Comparison of ENCODE assay signal across 18 cellular contexts in genomic region chr9:20593551-20593950, GRCh38. TPM values are rescaled to one million over a fixed set of nuclear protein-coding genes. Genes with fewer than 3 reads are reported as not detected.
DNase-seq lines count a peak whose midpoint lies in the region; FAIRE-seq and TF ChIP-seq lines count a peak whose summit lies in the region.
"Had no signal": no experiment of that assay in that cellular context is flagged by ENCODE, and none has a peak within 500 bp of the region (broad histone marks: within the 10 kb centered on the region; RNA-seq: fewer than 3 reads in every experiment).

No MANE protein-coding gene starts in this region.

- H3K9me1 ChIP-seq in keratinocyte (ENCODE audit: control insufficient read depth, extremely low read depth, insufficient read depth, low read length) = no peaks in the 10 kb centered on the region

- dilution Hi-C loops in keratinocyte (cut with MboI; ENCODE audit: extremely low pct_ligation_motif_present, low sequenced_read_pairs) = no loop called here

- H3K4me1 Mint-ChIP-seq in MCF 10A (ENCODE audit: insufficient read depth, unreplicated experiment) (no peaks in the 10 kb centered on the region), neural progenitor cell (no peaks in the 10 kb centered on the region)

- H3K9me3 ChIP-seq in breast epithelium (no peaks in the 10 kb centered on the region), keratinocyte (ENCODE audit: control insufficient read depth, low read depth, low read length) (no peaks in the 10 kb centered on the region), neural progenitor cell (ENCODE audit: low read depth) (no peaks in the 10 kb centered on the region)
- H3K9me3 ChIP-seq: gastrocnemius medialis, thyroid gland had no signal

- H3K27ac Mint-ChIP-seq in MCF 10A (ENCODE audit: low read depth, unreplicated experiment) (no peak overlapping the region), neural progenitor cell (no peak overlapping the region)
- H3K27ac Mint-ChIP-seq: natural killer cell had no signal

- FAIRE-seq in keratinocyte (lab: Jason Lieb, UNC) = peak; percentile 29
- FAIRE-seq: GM12878, small intestine had no signal

- peaks cover 10% of the 10 kb centered on the region for H3K27me3 Mint-ChIP-seq in MCF 10A (ENCODE audit: insufficient read depth, unreplicated experiment)
- peaks cover 2% of the 10 kb centered on the region for H3K27me3 Mint-ChIP-seq in neural progenitor cell (ENCODE audit: insufficient read depth, low read depth)

- peak; percentile 8 for DNase-seq in MCF 10A (ENCODE audit: unreplicated experiment)
- DNase-seq in breast epithelium (ENCODE audit: low spot score in 2 of 2) = no peak
- peak; percentile 81 for DNase-seq in brain pericyte (ENCODE audit: low read depth, low spot score)
- DNase-seq in keratinocyte (ENCODE audit: low read depth, low spot score) = no peak
- DNase-seq in activated CD8-positive, alpha-beta memory T cell treated with anti-CD3 and anti-CD28 coated beads for 24 hours = no peak
- no peak for DNase-seq in NCI-H345 treated with DMSO at 0.1 percent for 48 hours (lab: John Stamatoyannopoulos, UW; ENCODE audit: unreplicated experiment)
- DNase-seq in HUDEP-2 (lab: John Stamatoyannopoulos, UW; ENCODE audit: unreplicated experiment in 76 of 76) = no peak
- DNase-seq in neural progenitor cell (ENCODE audit: low spot score) = no peak
- DNase-seq: 8988T; activated CD4-positive, alpha-beta T cell treated with anti-CD3 and anti-CD28 coated beads, Interleukin-2, amount 50 U/mL, for 4 hours; activated gamma-delta T cell; gastrocnemius medialis; H7; natural killer cell; NCI-H510A; small intestine; thyroid gland had no signal

- intact Hi-C loops in MCF 10A (cut with micrococcal nuclease) (loop anchor here (5.0 kb wide), 1 partner anchor 411 kb away; no protein-coding TSS in a partner anchor), breast epithelium (cut with DNase I; ENCODE audit: low total_unique reads) (no loop called here)

- no TSS peak for BruUV-seq in MCF 10A (replicated peaks; lab: Mats Ljungman, UMichigan)

- H3F3A ChIP-seq in neural progenitor cell (ENCODE audit: low read depth) = no peaks in the 10 kb centered on the region

- H3K36me3 ChIP-seq in breast epithelium (no peaks in the 10 kb centered on the region), keratinocyte (ENCODE audit: control insufficient read depth in 2 of 2, extremely low read depth in 1 of 2, insufficient read depth in 2 of 2, low read length in 2 of 2) (no peaks in the 10 kb centered on the region), neural progenitor cell (no peaks in the 10 kb centered on the region)
- H3K36me3 ChIP-seq: gastrocnemius medialis, thyroid gland had no signal

- H3K79me2 ChIP-seq in keratinocyte (ENCODE audit: control insufficient read depth, insufficient read depth, low read length) = no peaks in the 10 kb centered on the region
- no peaks in the 10 kb centered on the region for H3K79me2 ChIP-seq in neural progenitor cell (ENCODE audit: low read depth)

- CTCF ChIA-PET in MCF 10A (lab: Yijun Ruan, JAX) = interaction anchor here (0.9 to 1.2 kb wide), 3 partner anchors 12 to 31 kb away, joined by 3 to 4 read pairs (median 3); no protein-coding TSS in a partner anchor

- no peaks in the 10 kb centered on the region for H3K36me3 Mint-ChIP-seq in MCF 10A (ENCODE audit: insufficient read depth, unreplicated experiment)
- H3K36me3 Mint-ChIP-seq in neural progenitor cell = peaks cover 12% of the 10 kb centered on the region
- H3K36me3 Mint-ChIP-seq: natural killer cell had no signal

- H3K4me3 ChIP-seq in breast epithelium = no peak overlapping the region
- H3K4me3 ChIP-seq in keratinocyte (ENCODE audit: control insufficient read depth in 2 of 3, extremely low read depth in 1 of 3, insufficient read depth in 2 of 3, low read depth in 1 of 3, low read length in 3 of 3) = no peak overlapping the region
- H3K4me3 ChIP-seq in neural progenitor cell = no peak overlapping the region
- H3K4me3 ChIP-seq: gastrocnemius medialis, GM12878, thyroid gland had no signal

- H2AFZ ChIP-seq in keratinocyte (ENCODE audit: control insufficient read depth, low read length) (no peak overlapping the region), neural progenitor cell (replicated peaks) (no peak overlapping the region)

- H4K20me1 ChIP-seq in keratinocyte (ENCODE audit: control insufficient read depth, extremely low read depth, insufficient read depth, low read length) = no peaks in the 10 kb centered on the region
- no peaks in the 10 kb centered on the region for H4K20me1 ChIP-seq in neural progenitor cell (ENCODE audit: low read depth)

- no peak overlapping the region for H3K27ac ChIP-seq in breast epithelium
- H3K27ac ChIP-seq in keratinocyte (ENCODE audit: control insufficient read depth, insufficient read depth, low read length) = no peak overlapping the region
- no peak overlapping the region for H3K27ac ChIP-seq in neural progenitor cell
- H3K27ac ChIP-seq: gastrocnemius medialis had no signal

- H3K4me1 ChIP-seq in breast epithelium = no peaks in the 10 kb centered on the region
- peaks cover 17% of the 10 kb centered on the region for H3K4me1 ChIP-seq in keratinocyte (ENCODE audit: control insufficient read depth, extremely low read depth, insufficient read depth, low read length)
- no peaks in the 10 kb centered on the region for H3K4me1 ChIP-seq in neural progenitor cell

- H3K9ac ChIP-seq in keratinocyte (ENCODE audit: control insufficient read depth, extremely low read depth, insufficient read depth, low read length) (no peak overlapping the region), neural progenitor cell (no peak overlapping the region)

- H3K4me2 ChIP-seq in keratinocyte (ENCODE audit: control insufficient read depth, extremely low read depth, insufficient read depth, low read depth, low read length) (no peak overlapping the region), neural progenitor cell (no peak overlapping the region)

- H3K4me3 Mint-ChIP-seq in MCF 10A (ENCODE audit: unreplicated experiment) (no peak overlapping the region), neural progenitor cell (no peak overlapping the region)
- H3K4me3 Mint-ChIP-seq: natural killer cell had no signal

- no peaks in the 10 kb centered on the region for H3K27me3 ChIP-seq in breast epithelium
- no peaks in the 10 kb centered on the region for H3K27me3 ChIP-seq in keratinocyte (ENCODE audit: control insufficient read depth, extremely low read depth, insufficient read depth, low read length)
- no peaks in the 10 kb centered on the region for H3K27me3 ChIP-seq in neural progenitor cell
- H3K27me3 ChIP-seq: gastrocnemius medialis, thyroid gland had no signal

- no peaks in the 10 kb centered on the region for H3K9me3 Mint-ChIP-seq in MCF 10A (ENCODE audit: unreplicated experiment)
- peaks cover 9% of the 10 kb centered on the region for H3K9me3 Mint-ChIP-seq in neural progenitor cell
- H3K9me3 Mint-ChIP-seq: natural killer cell had no signal

- TF ChIP-seq CTCF in MCF 10A (IDR thresholded peaks at IDR 0.05; ENCODE audit: unreplicated experiment) (no peak), breast epithelium (IDR thresholded peaks at IDR 0.05) (no peak), keratinocyte (optimal IDR thresholded peaks at IDR 0.05 in 1 of 3, IDR thresholded peaks at IDR 0.05 in 1 of 3, conservative IDR thresholded peaks at IDR 0.05 in 1 of 3; ENCODE audit: extremely low read depth in 1 of 3, insufficient read depth in 2 of 3, low read length in 3 of 3) (no peak), neural progenitor cell (IDR thresholded peaks at IDR 0.05) (no peak)

- TF ChIP-seq POLR2A in breast epithelium (IDR thresholded peaks at IDR 0.05) = no peak

- POLR2A ChIA-PET in MCF 10A (lab: Yijun Ruan, JAX) = no interaction called here

RNA-seq across cellular contexts. Expression of gene MLLT3, which starts 28.7 kb away (rescaled TPM):
- 0.66 and 1.2 TPM in 2 replicates for total RNA-seq in MCF 10A (2022)
- 10 to 100 TPM in 2 of 3 donors, 1 to 10 TPM in 1; 8.8 to 30.3 (median 22.6) TPM for total RNA-seq in breast epithelium
- 10.6 to 17.0 TPM (median 15.1 TPM) in 3 replicates for polyA plus RNA-seq in keratinocyte
- 8.2 TPM for polyA plus RNA-seq in keratinocyte (2011; ENCODE audit: low read depth)
- polyA plus RNA-seq in keratinocyte (2011; cell fraction: cytosol; rRNA removed) = 14.0 and 25.0 TPM in 2 replicates
- polyA plus RNA-seq in keratinocyte (2011; cell fraction: nucleus; rRNA removed) = 10.9 and 11.1 TPM in 2 replicates
- polyA plus RNA-seq in keratinocyte (2012; ENCODE audit: low replicate concordance) = 10.8 and 11.3 TPM in 2 replicates
- polyA minus RNA-seq in keratinocyte = 9.1 to 19.1 TPM (median 11.9 TPM) in 3 replicates
- 9.8 TPM for polyA minus RNA-seq in keratinocyte (2011; cell fraction: cytosol; rRNA and poly(A)+ RNA removed)
- polyA minus RNA-seq in keratinocyte (2011; cell fraction: nucleus; rRNA and poly(A)+ RNA removed) = 6.0 and 11.6 TPM in 2 replicates
- 23.8 and 39.1 TPM in 2 replicates for total RNA-seq in neural progenitor cell (ENCODE audit: low replicate concordance)

Comparison
In these comparisons a context has a peak if more than half of its experiments do, and no peak if none do; other contexts are left out.
1. DNase-seq: peak in MCF 10A (single experiment) and brain pericyte (single experiment); none in breast epithelium (0 of 2), keratinocyte (single experiment), activated CD8-positive, alpha-beta memory T cell treated with anti-CD3 and anti-CD28 coated beads for 24 hours (single experiment), NCI-H345 treated with DMSO at 0.1 percent for 48 hours (single experiment), HUDEP-2 (0 of 76) and neural progenitor cell (single experiment).